ENCODE assay signal across 8 cellular contexts in the genomic region with DNA sequence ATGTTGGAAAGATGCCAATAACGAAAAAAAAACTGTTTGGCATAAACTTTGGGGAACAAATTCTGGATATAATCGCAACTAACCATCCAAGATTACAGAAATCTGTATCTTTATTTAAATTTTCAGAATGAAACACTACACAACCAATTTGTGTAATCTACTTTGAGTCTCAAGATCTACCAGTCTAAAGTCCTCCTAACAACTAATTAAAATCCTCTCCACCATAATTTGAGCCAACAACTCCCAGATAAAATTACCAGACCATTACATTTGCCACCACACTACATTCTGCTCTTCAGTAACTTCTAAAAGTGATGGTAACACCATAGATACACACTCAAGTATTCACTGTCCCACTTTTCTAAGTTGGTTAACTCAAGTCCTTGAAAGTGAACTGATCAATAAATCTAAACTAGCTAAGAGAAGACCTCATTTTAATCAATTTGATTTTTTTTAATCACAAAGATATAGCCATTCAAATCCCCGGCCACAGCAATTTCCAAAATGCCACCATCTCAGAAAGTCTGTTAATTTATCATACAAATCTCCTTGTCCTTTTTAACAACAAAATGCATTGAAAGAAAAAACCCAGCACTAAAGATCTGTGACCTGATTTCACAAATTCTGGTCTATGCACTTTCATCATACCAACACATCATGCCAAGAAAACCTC. TPM values are rescaled to one million over a fixed set of nuclear protein-coding genes. Genes with fewer than 3 reads are reported as not detected.
DNase-seq lines count a peak whose midpoint lies in the region; ATAC-seq and TF ChIP-seq lines count a peak whose summit lies in the region.

No MANE protein-coding gene starts in this region.

- intact Hi-C loops in sigmoid colon (cut with DNase I) = loop anchor here (10.0 kb wide), 3 partner anchors 121 to 151 kb away; a partner anchor contains a TSS

- H3K27ac ChIP-seq in SJCRH30 (no peak overlapping the region), sigmoid colon (peak overlapping the region; percentile 96 to 99 (median 98))

- no peak for TF ChIP-seq EP300 in sigmoid colon (IDR thresholded peaks at IDR 0.05)

- no peak for TF ChIP-seq POLR2A in sigmoid colon (IDR thresholded peaks at IDR 0.05)

- TF ChIP-seq CTCF in fibroblast of mammary gland (conservative IDR thresholded peaks at IDR 0.05; ENCODE audit: control insufficient read depth, insufficient read depth, low read depth, low read length) (no peak), sigmoid colon (IDR thresholded peaks at IDR 0.05) (no peak)

- no peaks in the 10 kb centered on the region for H3K27me3 ChIP-seq in SJCRH30
- no peaks in the 10 kb centered on the region for H3K27me3 ChIP-seq in sigmoid colon

- peaks cover 5% of the 10 kb centered on the region; the same call in 1 of the 2 replicates for H3K4me1 ChIP-seq in SJCRH30
- H3K4me1 ChIP-seq in sigmoid colon = peaks cover 0 to 58% (median 49%) of the 10 kb centered on the region in 4 donors

- WGBS in sigmoid colon, 2 donors = 17 to 58% methylated on average over 3 of the region's 3 CpGs

- ATAC-seq in HG03159 (IDR thresholded peaks at IDR 0.05; ENCODE audit: unreplicated experiment) (no peak), GM18861 (IDR thresholded peaks at IDR 0.05; ENCODE audit: unreplicated experiment) (no peak), HG03457 (IDR thresholded peaks at IDR 0.05; ENCODE audit: unreplicated experiment) (no peak), GM18870 (IDR thresholded peaks at IDR 0.05; ENCODE audit: unreplicated experiment) (no peak)

- DNase-seq in GM03348 (ENCODE audit: low spot score) (peak; percentile 45), SJCRH30 (peak in 1 of 2 experiments; percentile 8), fibroblast of mammary gland (ENCODE audit: low read depth) (peak; percentile 67), sigmoid colon (no peak)

- H3K9me3 ChIP-seq in SJCRH30 (replicated peaks) = no peaks in the 10 kb centered on the region
- no peaks in the 10 kb centered on the region for H3K9me3 ChIP-seq in sigmoid colon

- H3K4me3 ChIP-seq in SJCRH30 = peak overlapping the region; percentile 99
- peak overlapping the region; percentile 85 for H3K4me3 ChIP-seq in fibroblast of mammary gland (ENCODE audit: control insufficient read depth, low read depth, low read length)
- H3K4me3 ChIP-seq in sigmoid colon = peak overlapping the region; percentile 75 to 96 (median 86)

- no peaks in the 10 kb centered on the region for H3K36me3 ChIP-seq in SJCRH30
- H3K36me3 ChIP-seq in sigmoid colon = no peaks in the 10 kb centered on the region

RNA-seq across cellular contexts. Expression of a gene that starts 1.9 kb away (rescaled TPM):
- total RNA-seq in SJCRH30 (2014; rRNA removed; shearing (Covaris generic)) = 36.8 and 41.3 TPM in 2 replicates
- 10 to 100 TPM; 23.5 to 37.4 (median 29.9) TPM for total RNA-seq in sigmoid colon
- polyA plus RNA-seq in sigmoid colon = 10 to 100 TPM; 18.1 to 34.2 (median 21.5) TPM
